Comparison of ENCODE assay signal across 1 cellular context in genomic region chr1:2227341-2228156, GRCh38.
TF ChIP-seq lines count a peak whose summit lies in the region.

No MANE protein-coding gene starts in this region.

TF ChIP-seq in HepG2, 621 proteins besides CTCF, POLR2A, EP300 and RAD21 (continued from another document and continues in another):
- TF ChIP-seq, protein P1, sequence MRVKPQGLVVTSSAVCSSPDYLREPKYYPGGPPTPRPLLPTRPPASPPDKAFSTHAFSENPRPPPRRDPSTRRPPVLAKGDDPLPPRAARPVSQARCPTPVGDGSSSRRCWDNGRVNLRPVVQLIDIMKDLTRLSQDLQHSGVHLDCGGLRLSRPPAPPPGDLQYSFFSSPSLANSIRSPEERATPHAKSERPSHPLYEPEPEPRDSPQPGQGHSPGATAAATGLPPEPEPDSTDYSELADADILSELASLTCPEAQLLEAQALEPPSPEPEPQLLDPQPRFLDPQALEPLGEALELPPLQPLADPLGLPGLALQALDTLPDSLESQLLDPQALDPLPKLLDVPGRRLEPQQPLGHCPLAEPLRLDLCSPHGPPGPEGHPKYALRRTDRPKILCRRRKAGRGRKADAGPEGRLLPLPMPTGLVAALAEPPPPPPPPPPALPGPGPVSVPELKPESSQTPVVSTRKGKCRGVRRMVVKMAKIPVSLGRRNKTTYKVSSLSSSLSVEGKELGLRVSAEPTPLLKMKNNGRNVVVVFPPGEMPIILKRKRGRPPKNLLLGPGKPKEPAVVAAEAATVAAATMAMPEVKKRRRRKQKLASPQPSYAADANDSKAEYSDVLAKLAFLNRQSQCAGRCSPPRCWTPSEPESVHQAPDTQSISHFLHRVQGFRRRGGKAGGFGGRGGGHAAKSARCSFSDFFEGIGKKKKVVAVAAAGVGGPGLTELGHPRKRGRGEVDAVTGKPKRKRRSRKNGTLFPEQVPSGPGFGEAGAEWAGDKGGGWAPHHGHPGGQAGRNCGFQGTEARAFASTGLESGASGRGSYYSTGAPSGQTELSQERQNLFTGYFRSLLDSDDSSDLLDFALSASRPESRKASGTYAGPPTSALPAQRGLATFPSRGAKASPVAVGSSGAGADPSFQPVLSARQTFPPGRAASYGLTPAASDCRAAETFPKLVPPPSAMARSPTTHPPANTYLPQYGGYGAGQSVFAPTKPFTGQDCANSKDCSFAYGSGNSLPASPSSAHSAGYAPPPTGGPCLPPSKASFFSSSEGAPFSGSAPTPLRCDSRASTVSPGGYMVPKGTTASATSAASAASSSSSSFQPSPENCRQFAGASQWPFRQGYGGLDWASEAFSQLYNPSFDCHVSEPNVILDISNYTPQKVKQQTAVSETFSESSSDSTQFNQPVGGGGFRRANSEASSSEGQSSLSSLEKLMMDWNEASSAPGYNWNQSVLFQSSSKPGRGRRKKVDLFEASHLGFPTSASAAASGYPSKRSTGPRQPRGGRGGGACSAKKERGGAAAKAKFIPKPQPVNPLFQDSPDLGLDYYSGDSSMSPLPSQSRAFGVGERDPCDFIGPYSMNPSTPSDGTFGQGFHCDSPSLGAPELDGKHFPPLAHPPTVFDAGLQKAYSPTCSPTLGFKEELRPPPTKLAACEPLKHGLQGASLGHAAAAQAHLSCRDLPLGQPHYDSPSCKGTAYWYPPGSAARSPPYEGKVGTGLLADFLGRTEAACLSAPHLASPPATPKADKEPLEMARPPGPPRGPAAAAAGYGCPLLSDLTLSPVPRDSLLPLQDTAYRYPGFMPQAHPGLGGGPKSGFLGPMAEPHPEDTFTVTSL (CRISPR knock-in tag; IDR thresholded peaks at IDR 0.05; ENCODE audit: borderline replicate concordance) = no peak
- TF ChIP-seq MYC (CRISPR knock-in tag; IDR thresholded peaks at IDR 0.05; ENCODE audit: borderline replicate concordance) (peak; percentile 57; the same call in 1 of the 2 replicates), ZNF563 (CRISPR knock-in tag; IDR thresholded peaks at IDR 0.05) (0 out of 2 replicates have a peak, but pooled peaks have one; percentile 32), AGO2 (optimal IDR thresholded peaks at IDR 0.05; ENCODE audit: low read depth, low read length) (peak; percentile 13), ZNF331 (CRISPR knock-in tag; IDR thresholded peaks at IDR 0.05) (no peak), HOXA3 (CRISPR knock-in tag; IDR thresholded peaks at IDR 0.05) (peak; percentile 42; the same call in 1 of the 2 replicates), ZNF142 (CRISPR knock-in tag; IDR thresholded peaks at IDR 0.05) (0 out of 2 replicates have a peak, but pooled peaks have one; percentile 57), YEATS2 (CRISPR knock-in tag; IDR thresholded peaks at IDR 0.05; ENCODE audit: borderline replicate concordance) (peak; percentile 51; the same call in 1 of the 2 replicates), ZNF746 (CRISPR knock-in tag; IDR thresholded peaks at IDR 0.05) (peak; percentile 69; the same call in 1 of the 2 replicates), TMF1 (CRISPR knock-in tag; IDR thresholded peaks at IDR 0.05; ENCODE audit: low read depth) (no peak), THAP11 (CRISPR knock-in tag; IDR thresholded peaks at IDR 0.05) (0 out of 2 replicates have a peak, but pooled peaks have one; percentile 30), FOXP4 (CRISPR knock-in tag; IDR thresholded peaks at IDR 0.05) (0 out of 2 replicates have a peak, but pooled peaks have one; percentile 31), SAP130 (CRISPR knock-in tag; IDR thresholded peaks at IDR 0.05; ENCODE audit: low read depth) (peak; percentile 41; the same call in 1 of the 2 replicates), TFDP2 (CRISPR knock-in tag; IDR thresholded peaks at IDR 0.05) (0 out of 2 replicates have a peak, but pooled peaks have one; percentile 22), ZNF800 (CRISPR knock-in tag; IDR thresholded peaks at IDR 0.05) (no peak), NR3C1 (CRISPR knock-in tag; IDR thresholded peaks at IDR 0.05) (no peak), WIZ (CRISPR knock-in tag; IDR thresholded peaks at IDR 0.05) (0 out of 2 replicates have a peak, but pooled peaks have one; percentile 19), RARA (CRISPR knock-in tag; IDR thresholded peaks at IDR 0.05) (peak; percentile 15; the same call in 1 of the 2 replicates), SP4 (CRISPR knock-in tag; IDR thresholded peaks at IDR 0.05) (peak; percentile 27; the same call in 1 of the 2 replicates), ZIK1 (CRISPR knock-in tag; IDR thresholded peaks at IDR 0.05; ENCODE audit: borderline replicate concordance, low read depth) (0 out of 2 replicates have a peak, but pooled peaks have one; percentile 19), ZNF790 (CRISPR knock-in tag; IDR thresholded peaks at IDR 0.05; ENCODE audit: borderline replicate concordance) (0 out of 2 replicates have a peak, but pooled peaks have one; percentile 24), ARNTL (CRISPR knock-in tag; IDR thresholded peaks at IDR 0.05) (0 out of 2 replicates have a peak, but pooled peaks have one; percentile 12), MYNN (CRISPR knock-in tag; IDR thresholded peaks at IDR 0.05; ENCODE audit: low read depth) (no peak), BCL6 (CRISPR knock-in tag; IDR thresholded peaks at IDR 0.05) (peak; percentile 70), ZNF768 (CRISPR knock-in tag; IDR thresholded peaks at IDR 0.05) (peak; percentile 55; the same call in 1 of the 2 replicates), ZNF451 (CRISPR knock-in tag; IDR thresholded peaks at IDR 0.05) (peak; percentile 43; the same call in 1 of the 2 replicates)
- TF ChIP-seq, protein P2, sequence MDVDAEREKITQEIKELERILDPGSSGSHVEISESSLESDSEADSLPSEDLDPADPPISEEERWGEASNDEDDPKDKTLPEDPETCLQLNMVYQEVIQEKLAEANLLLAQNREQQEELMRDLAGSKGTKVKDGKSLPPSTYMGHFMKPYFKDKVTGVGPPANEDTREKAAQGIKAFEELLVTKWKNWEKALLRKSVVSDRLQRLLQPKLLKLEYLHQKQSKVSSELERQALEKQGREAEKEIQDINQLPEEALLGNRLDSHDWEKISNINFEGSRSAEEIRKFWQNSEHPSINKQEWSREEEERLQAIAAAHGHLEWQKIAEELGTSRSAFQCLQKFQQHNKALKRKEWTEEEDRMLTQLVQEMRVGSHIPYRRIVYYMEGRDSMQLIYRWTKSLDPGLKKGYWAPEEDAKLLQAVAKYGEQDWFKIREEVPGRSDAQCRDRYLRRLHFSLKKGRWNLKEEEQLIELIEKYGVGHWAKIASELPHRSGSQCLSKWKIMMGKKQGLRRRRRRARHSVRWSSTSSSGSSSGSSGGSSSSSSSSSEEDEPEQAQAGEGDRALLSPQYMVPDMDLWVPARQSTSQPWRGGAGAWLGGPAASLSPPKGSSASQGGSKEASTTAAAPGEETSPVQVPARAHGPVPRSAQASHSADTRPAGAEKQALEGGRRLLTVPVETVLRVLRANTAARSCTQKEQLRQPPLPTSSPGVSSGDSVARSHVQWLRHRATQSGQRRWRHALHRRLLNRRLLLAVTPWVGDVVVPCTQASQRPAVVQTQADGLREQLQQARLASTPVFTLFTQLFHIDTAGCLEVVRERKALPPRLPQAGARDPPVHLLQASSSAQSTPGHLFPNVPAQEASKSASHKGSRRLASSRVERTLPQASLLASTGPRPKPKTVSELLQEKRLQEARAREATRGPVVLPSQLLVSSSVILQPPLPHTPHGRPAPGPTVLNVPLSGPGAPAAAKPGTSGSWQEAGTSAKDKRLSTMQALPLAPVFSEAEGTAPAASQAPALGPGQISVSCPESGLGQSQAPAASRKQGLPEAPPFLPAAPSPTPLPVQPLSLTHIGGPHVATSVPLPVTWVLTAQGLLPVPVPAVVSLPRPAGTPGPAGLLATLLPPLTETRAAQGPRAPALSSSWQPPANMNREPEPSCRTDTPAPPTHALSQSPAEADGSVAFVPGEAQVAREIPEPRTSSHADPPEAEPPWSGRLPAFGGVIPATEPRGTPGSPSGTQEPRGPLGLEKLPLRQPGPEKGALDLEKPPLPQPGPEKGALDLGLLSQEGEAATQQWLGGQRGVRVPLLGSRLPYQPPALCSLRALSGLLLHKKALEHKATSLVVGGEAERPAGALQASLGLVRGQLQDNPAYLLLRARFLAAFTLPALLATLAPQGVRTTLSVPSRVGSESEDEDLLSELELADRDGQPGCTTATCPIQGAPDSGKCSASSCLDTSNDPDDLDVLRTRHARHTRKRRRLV (CRISPR knock-in tag; IDR thresholded peaks at IDR 0.05) = no peak
- TF ChIP-seq, protein P3, sequence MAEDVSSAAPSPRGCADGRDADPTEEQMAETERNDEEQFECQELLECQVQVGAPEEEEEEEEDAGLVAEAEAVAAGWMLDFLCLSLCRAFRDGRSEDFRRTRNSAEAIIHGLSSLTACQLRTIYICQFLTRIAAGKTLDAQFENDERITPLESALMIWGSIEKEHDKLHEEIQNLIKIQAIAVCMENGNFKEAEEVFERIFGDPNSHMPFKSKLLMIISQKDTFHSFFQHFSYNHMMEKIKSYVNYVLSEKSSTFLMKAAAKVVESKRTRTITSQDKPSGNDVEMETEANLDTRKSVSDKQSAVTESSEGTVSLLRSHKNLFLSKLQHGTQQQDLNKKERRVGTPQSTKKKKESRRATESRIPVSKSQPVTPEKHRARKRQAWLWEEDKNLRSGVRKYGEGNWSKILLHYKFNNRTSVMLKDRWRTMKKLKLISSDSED (CRISPR knock-in tag; IDR thresholded peaks at IDR 0.05) = no peak
